23 cellular contexts compared by ENCODE assay signal in genomic region chr12:104163631-104164030, GRCh38.
"Had no signal": no experiment of that assay in that cellular context is flagged by ENCODE, and none has a peak within 500 bp of the region (broad histone marks: within the 10 kb centered on the region; RNA-seq: fewer than 3 reads in every experiment).

No MANE protein-coding gene starts in this region.

- H3K36me3 ChIP-seq: breast epithelium, colonic mucosa, esophagus squamous epithelium, gastrocnemius medialis, sigmoid colon, thoracic aorta, upper lobe of left lung, WERI-Rb-1 had no signal

- H3K4me3 ChIP-seq: breast epithelium, colonic mucosa, dorsolateral prefrontal cortex, esophagus squamous epithelium, gastrocnemius medialis, sigmoid colon, thoracic aorta, upper lobe of left lung had no signal

- H3K4me1 ChIP-seq: breast epithelium, colonic mucosa, esophagus squamous epithelium, sigmoid colon had no signal

- H3K9me3 ChIP-seq: breast epithelium, colonic mucosa, esophagus squamous epithelium, gastrocnemius medialis, sigmoid colon, thoracic aorta, upper lobe of left lung had no signal

- H3K27me3 ChIP-seq: breast epithelium, colonic mucosa, esophagus squamous epithelium, gastrocnemius medialis, sigmoid colon, upper lobe of left lung had no signal

- H3K27ac ChIP-seq: breast epithelium, colonic mucosa, dorsolateral prefrontal cortex, esophagus squamous epithelium, gastrocnemius medialis, sigmoid colon, thoracic aorta, upper lobe of left lung, WERI-Rb-1 had no signal

- DNase-seq: activated CD4-positive, CD25-positive, alpha-beta regulatory T cell treated with anti-CD3 and anti-CD28 coated beads, Interleukin-2, amount 50 U/mL, for 72 hours; activated CD8-positive, alpha-beta memory T cell treated with anti-CD3 and anti-CD28 coated beads, Interleukin-2, amount 50 U/mL, for 48 hours; activated naive CD4-positive, alpha-beta T cell treated with Interleukin-2 at 50 U/mL for 16 hours; activated naive CD8-positive, alpha-beta T cell treated with anti-CD3 and anti-CD28 coated beads for 36 hours; activated T-cell treated with anti-CD3 and anti-CD28 coated beads, Interleukin-2, amount 50 U/mL, for 4 hours; colonic mucosa; dorsolateral prefrontal cortex; effector memory CD8-positive, alpha-beta T cell; esophagus squamous epithelium; gastrocnemius medialis; hippocampal formation; left ventricle myocardium superior; midbrain; natural killer cell; retina; sigmoid colon; stimulated activated CD4-positive, alpha-beta T cell treated with anti-CD3 and anti-CD28 coated beads, Interleukin-2, amount 100 ng/mL, for 48 hours; stimulated activated CD8-positive, alpha-beta memory T cell treated with anti-CD3 and anti-CD28 coated beads, Interleukin-4, amount 100 ng/mL, for 48 hours; stimulated activated naive CD4-positive, alpha-beta T cell; upper lobe of left lung; WERI-Rb-1 had no signal
